ENCODE assay signal across 1 cellular context in the genomic region with DNA sequence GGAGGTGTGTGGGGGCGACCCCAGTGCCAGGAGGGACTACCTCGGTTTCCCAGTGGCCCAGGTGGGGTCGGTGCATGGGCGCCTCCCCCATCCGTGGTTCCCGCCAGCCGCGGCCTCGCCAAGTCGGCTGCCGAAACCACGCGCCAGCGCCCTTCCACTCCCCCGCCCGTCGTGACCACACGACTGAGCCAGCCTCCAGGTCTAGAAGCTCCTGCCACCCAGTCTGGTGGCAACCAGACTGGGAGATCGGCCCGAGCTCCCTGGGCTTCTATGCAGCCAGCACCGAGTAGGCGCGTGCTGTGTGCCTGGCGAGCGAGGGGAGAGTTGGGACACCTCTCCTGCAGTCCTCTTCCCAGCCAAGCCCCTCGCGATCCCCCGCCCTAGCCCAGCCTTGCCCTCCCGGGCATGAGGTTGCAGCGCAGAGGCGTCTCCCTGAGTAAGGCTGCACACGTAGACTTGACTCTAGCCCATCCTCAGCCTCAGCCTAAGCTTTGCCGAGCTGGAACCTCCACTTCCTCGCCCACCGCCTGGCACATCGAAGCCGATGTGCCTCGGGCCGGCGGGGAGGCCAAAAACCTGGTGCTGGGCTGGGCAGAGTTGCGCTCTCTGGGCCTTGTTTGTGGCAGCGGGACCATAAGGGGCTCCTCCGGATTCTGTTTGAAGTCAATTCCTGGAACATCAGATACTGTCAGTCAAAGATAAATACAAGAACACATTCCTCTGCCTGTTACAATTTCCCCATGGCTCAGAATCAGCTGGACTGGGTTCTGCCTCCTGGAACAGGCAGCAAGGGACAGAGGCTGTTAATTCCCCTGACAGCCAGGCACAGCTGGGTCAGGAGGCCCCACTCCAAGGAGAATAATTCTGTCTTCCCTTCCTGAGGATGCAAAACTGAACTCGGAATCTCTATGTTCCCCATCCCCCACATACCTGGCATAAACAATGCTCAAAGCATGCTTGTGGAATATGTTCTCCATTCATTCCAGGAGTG.
A peak's percentile ranks its signal among the peaks of the same experiment; 100 is the strongest.
TF ChIP-seq lines count a peak whose summit lies in the region.

No MANE protein-coding gene starts in this region.

TF ChIP-seq in HepG2, 621 proteins besides CTCF, POLR2A, EP300 and RAD21 (continued from another document and continues in another):
- TF ChIP-seq, protein P1, sequence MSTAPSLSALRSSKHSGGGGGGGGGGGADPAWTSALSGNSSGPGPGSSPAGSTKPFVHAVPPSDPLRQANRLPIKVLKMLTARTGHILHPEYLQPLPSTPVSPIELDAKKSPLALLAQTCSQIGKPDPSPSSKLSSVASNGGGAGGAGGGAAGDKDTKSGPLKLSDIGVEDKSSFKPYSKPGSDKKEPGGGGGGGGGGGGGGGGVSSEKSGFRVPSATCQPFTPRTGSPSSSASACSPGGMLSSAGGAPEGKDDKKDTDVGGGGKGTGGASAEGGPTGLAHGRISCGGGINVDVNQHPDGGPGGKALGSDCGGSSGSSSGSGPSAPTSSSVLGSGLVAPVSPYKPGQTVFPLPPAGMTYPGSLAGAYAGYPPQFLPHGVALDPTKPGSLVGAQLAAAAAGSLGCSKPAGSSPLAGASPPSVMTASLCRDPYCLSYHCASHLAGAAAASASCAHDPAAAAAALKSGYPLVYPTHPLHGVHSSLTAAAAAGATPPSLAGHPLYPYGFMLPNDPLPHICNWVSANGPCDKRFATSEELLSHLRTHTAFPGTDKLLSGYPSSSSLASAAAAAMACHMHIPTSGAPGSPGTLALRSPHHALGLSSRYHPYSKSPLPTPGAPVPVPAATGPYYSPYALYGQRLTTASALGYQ (CRISPR knock-in tag; IDR thresholded peaks at IDR 0.05): peak; percentile 40; the same call in 1 of the 2 replicates
- TF ChIP-seq, protein P2, sequence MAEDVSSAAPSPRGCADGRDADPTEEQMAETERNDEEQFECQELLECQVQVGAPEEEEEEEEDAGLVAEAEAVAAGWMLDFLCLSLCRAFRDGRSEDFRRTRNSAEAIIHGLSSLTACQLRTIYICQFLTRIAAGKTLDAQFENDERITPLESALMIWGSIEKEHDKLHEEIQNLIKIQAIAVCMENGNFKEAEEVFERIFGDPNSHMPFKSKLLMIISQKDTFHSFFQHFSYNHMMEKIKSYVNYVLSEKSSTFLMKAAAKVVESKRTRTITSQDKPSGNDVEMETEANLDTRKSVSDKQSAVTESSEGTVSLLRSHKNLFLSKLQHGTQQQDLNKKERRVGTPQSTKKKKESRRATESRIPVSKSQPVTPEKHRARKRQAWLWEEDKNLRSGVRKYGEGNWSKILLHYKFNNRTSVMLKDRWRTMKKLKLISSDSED (CRISPR knock-in tag; IDR thresholded peaks at IDR 0.05): no peak
- TF ChIP-seq FOXP1 (IDR thresholded peaks at IDR 0.05) (no peak), FOXP1 (CRISPR knock-in tag; IDR thresholded peaks at IDR 0.05) (0 out of 2 replicates have a peak, but pooled peaks have one; percentile 16), ZFP90 (CRISPR knock-in tag; IDR thresholded peaks at IDR 0.05; ENCODE audit: borderline replicate concordance) (peak; percentile 71), MIER3 (CRISPR knock-in tag; IDR thresholded peaks at IDR 0.05; ENCODE audit: borderline replicate concordance) (no peak), ZNF768 (CRISPR knock-in tag; IDR thresholded peaks at IDR 0.05) (peak; percentile 60), ZNF331 (CRISPR knock-in tag; IDR thresholded peaks at IDR 0.05) (0 out of 2 replicates have a peak, but pooled peaks have one; percentile 30), ADNP (CRISPR knock-in tag; IDR thresholded peaks at IDR 0.05) (no peak), ZNF883 (CRISPR knock-in tag; IDR thresholded peaks at IDR 0.05; ENCODE audit: not compliant biosample characterization) (peak; percentile 4), RBM39 (IDR thresholded peaks at IDR 0.05; ENCODE audit: low read depth, low read length, poor library complexity, severe bottlenecking) (no peak), SAP130 (CRISPR knock-in tag; IDR thresholded peaks at IDR 0.05; ENCODE audit: low read depth) (peak; percentile 67), ZNF292 (CRISPR knock-in tag; IDR thresholded peaks at IDR 0.05; ENCODE audit: borderline replicate concordance, low read depth) (0 out of 2 replicates have a peak, but pooled peaks have one; percentile 63), ZNF460 (CRISPR knock-in tag; IDR thresholded peaks at IDR 0.05; ENCODE audit: borderline replicate concordance) (no peak), ZNF564 (CRISPR knock-in tag; IDR thresholded peaks at IDR 0.05) (0 out of 2 replicates have a peak, but pooled peaks have one; percentile 40), ZFP37 (CRISPR knock-in tag; IDR thresholded peaks at IDR 0.05; ENCODE audit: borderline replicate concordance) (0 out of 2 replicates have a peak, but pooled peaks have one; percentile 46), NKX3-1 (CRISPR knock-in tag; IDR thresholded peaks at IDR 0.05) (peak; percentile 48; the same call in 1 of the 2 replicates), IKZF1 (IDR thresholded peaks at IDR 0.05) (no peak), ZNF891 (CRISPR knock-in tag; IDR thresholded peaks at IDR 0.05) (peak; percentile 69; the same call in 1 of the 2 replicates), ZMYM2 (CRISPR knock-in tag; IDR thresholded peaks at IDR 0.05) (peak; percentile 14; the same call in 1 of the 2 replicates), NFRKB (IDR thresholded peaks at IDR 0.05) (no peak), SALL1 (CRISPR knock-in tag; IDR thresholded peaks at IDR 0.05) (peak; percentile 34; the same call in 1 of the 2 replicates), TEAD3 (CRISPR knock-in tag; optimal IDR thresholded peaks at IDR 0.05; ENCODE audit: borderline replicate concordance) (peak; percentile 59), HMG20A (CRISPR knock-in tag; IDR thresholded peaks at IDR 0.05; ENCODE audit: borderline replicate concordance) (no peak), GATAD1 (CRISPR knock-in tag; IDR thresholded peaks at IDR 0.05) (no peak), ZSCAN9 (CRISPR knock-in tag; IDR thresholded peaks at IDR 0.05; ENCODE audit: borderline replicate concordance) (no peak; the same call in 1 of the 2 replicates), SMARCC2 (IDR thresholded peaks at IDR 0.05) (no peak), CBX2 (IDR thresholded peaks at IDR 0.05; ENCODE audit: low read depth, low read length) (no peak), CBX2 (CRISPR knock-in tag; IDR thresholded peaks at IDR 0.05; ENCODE audit: low read depth) (peak; percentile 78; the same call in 1 of the 2 replicates), BCL6 (CRISPR knock-in tag; IDR thresholded peaks at IDR 0.05) (peak; percentile 73), HNF4A (CRISPR knock-in tag; IDR thresholded peaks at IDR 0.05) (0 out of 2 replicates have a peak, but pooled peaks have one; percentile 19)
- TF ChIP-seq, protein P3, sequence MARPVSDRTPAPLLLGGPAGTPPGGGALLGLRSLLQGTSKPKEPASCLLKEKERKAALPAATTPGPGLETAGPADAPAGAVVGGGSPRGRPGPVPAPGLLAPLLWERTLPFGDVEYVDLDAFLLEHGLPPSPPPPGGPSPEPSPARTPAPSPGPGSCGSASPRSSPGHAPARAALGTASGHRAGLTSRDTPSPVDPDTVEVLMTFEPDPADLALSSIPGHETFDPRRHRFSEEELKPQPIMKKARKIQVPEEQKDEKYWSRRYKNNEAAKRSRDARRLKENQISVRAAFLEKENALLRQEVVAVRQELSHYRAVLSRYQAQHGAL (CRISPR knock-in tag; IDR thresholded peaks at IDR 0.05; ENCODE audit: not compliant biosample characterization): peak; percentile 24
- TF ChIP-seq, protein P4, sequence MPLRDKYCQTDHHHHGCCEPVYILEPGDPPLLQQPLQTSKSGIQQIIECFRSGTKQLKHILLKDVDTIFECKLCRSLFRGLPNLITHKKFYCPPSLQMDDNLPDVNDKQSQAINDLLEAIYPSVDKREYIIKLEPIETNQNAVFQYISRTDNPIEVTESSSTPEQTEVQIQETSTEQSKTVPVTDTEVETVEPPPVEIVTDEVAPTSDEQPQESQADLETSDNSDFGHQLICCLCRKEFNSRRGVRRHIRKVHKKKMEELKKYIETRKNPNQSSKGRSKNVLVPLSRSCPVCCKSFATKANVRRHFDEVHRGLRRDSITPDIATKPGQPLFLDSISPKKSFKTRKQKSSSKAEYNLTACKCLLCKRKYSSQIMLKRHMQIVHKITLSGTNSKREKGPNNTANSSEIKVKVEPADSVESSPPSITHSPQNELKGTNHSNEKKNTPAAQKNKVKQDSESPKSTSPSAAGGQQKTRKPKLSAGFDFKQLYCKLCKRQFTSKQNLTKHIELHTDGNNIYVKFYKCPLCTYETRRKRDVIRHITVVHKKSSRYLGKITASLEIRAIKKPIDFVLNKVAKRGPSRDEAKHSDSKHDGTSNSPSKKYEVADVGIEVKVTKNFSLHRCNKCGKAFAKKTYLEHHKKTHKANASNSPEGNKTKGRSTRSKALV (CRISPR knock-in tag; IDR thresholded peaks at IDR 0.05): peak; percentile 89; the same call in 1 of the 2 replicates
- TF ChIP-seq, protein P5, sequence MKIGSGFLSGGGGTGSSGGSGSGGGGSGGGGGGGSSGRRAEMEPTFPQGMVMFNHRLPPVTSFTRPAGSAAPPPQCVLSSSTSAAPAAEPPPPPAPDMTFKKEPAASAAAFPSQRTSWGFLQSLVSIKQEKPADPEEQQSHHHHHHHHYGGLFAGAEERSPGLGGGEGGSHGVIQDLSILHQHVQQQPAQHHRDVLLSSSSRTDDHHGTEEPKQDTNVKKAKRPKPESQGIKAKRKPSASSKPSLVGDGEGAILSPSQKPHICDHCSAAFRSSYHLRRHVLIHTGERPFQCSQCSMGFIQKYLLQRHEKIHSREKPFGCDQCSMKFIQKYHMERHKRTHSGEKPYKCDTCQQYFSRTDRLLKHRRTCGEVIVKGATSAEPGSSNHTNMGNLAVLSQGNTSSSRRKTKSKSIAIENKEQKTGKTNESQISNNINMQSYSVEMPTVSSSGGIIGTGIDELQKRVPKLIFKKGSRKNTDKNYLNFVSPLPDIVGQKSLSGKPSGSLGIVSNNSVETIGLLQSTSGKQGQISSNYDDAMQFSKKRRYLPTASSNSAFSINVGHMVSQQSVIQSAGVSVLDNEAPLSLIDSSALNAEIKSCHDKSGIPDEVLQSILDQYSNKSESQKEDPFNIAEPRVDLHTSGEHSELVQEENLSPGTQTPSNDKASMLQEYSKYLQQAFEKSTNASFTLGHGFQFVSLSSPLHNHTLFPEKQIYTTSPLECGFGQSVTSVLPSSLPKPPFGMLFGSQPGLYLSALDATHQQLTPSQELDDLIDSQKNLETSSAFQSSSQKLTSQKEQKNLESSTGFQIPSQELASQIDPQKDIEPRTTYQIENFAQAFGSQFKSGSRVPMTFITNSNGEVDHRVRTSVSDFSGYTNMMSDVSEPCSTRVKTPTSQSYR (CRISPR knock-in tag; IDR thresholded peaks at IDR 0.05; ENCODE audit: borderline replicate concordance): peak; percentile 55; the same call in 1 of the 2 replicates
- TF ChIP-seq, protein P6, sequence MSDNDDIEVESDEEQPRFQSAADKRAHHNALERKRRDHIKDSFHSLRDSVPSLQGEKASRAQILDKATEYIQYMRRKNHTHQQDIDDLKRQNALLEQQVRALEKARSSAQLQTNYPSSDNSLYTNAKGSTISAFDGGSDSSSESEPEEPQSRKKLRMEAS (IDR thresholded peaks at IDR 0.05): peak; percentile 29; the same call in 1 of the 2 replicates
- TF ChIP-seq, protein P7, sequence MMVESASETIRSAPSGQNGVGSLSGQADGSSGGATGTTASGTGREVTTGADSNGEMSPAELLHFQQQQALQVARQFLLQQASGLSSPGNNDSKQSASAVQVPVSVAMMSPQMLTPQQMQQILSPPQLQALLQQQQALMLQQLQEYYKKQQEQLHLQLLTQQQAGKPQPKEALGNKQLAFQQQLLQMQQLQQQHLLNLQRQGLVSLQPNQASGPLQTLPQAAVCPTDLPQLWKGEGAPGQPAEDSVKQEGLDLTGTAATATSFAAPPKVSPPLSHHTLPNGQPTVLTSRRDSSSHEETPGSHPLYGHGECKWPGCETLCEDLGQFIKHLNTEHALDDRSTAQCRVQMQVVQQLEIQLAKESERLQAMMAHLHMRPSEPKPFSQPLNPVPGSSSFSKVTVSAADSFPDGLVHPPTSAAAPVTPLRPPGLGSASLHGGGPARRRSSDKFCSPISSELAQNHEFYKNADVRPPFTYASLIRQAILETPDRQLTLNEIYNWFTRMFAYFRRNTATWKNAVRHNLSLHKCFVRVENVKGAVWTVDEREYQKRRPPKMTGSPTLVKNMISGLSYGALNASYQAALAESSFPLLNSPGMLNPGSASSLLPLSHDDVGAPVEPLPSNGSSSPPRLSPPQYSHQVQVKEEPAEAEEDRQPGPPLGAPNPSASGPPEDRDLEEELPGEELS (CRISPR knock-in tag; IDR thresholded peaks at IDR 0.05): peak; percentile 39; the same call in 1 of the 2 replicates
- TF ChIP-seq, protein P8, sequence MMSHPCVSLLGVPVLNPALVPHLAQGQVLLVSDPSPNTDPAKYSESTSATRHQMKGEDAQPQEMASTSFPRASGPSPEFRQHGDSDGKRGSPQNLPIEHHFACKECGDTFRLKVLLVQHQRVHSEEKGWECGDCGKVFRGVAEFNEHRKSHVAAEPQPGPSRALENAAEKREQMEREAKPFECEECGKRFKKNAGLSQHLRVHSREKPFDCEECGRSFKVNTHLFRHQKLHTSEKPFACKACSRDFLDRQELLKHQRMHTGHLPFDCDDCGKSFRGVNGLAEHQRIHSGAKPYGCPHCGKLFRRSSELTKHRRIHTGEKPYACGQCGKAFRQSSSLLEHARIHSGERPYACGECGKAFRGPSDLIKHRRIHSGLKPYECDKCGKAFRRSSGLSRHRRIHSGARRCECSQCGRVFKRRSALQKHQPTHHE (CRISPR knock-in tag; IDR thresholded peaks at IDR 0.05; ENCODE audit: borderline replicate concordance): 0 out of 2 replicates have a peak, but pooled peaks have one; percentile 57
- TF ChIP-seq, protein P9, sequence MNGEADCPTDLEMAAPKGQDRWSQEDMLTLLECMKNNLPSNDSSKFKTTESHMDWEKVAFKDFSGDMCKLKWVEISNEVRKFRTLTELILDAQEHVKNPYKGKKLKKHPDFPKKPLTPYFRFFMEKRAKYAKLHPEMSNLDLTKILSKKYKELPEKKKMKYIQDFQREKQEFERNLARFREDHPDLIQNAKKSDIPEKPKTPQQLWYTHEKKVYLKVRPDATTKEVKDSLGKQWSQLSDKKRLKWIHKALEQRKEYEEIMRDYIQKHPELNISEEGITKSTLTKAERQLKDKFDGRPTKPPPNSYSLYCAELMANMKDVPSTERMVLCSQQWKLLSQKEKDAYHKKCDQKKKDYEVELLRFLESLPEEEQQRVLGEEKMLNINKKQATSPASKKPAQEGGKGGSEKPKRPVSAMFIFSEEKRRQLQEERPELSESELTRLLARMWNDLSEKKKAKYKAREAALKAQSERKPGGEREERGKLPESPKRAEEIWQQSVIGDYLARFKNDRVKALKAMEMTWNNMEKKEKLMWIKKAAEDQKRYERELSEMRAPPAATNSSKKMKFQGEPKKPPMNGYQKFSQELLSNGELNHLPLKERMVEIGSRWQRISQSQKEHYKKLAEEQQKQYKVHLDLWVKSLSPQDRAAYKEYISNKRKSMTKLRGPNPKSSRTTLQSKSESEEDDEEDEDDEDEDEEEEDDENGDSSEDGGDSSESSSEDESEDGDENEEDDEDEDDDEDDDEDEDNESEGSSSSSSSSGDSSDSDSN (CRISPR knock-in tag; IDR thresholded peaks at IDR 0.05): peak; percentile 61
- TF ChIP-seq, protein P10, sequence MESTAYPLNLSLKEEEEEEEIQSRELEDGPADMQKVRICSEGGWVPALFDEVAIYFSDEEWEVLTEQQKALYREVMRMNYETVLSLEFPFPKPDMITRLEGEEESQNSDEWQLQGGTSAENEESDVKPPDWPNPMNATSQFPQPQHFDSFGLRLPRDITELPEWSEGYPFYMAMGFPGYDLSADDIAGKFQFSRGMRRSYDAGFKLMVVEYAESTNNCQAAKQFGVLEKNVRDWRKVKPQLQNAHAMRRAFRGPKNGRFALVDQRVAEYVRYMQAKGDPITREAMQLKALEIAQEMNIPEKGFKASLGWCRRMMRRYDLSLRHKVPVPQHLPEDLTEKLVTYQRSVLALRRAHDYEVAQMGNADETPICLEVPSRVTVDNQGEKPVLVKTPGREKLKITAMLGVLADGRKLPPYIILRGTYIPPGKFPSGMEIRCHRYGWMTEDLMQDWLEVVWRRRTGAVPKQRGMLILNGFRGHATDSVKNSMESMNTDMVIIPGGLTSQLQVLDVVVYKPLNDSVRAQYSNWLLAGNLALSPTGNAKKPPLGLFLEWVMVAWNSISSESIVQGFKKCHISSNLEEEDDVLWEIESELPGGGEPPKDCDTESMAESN (CRISPR knock-in tag; conservative IDR thresholded peaks at IDR 0.05): 0 out of 2 replicates have a peak, but pooled peaks have one; percentile 26
